ENCODE assay signal across 11 cellular contexts in the genomic region with DNA sequence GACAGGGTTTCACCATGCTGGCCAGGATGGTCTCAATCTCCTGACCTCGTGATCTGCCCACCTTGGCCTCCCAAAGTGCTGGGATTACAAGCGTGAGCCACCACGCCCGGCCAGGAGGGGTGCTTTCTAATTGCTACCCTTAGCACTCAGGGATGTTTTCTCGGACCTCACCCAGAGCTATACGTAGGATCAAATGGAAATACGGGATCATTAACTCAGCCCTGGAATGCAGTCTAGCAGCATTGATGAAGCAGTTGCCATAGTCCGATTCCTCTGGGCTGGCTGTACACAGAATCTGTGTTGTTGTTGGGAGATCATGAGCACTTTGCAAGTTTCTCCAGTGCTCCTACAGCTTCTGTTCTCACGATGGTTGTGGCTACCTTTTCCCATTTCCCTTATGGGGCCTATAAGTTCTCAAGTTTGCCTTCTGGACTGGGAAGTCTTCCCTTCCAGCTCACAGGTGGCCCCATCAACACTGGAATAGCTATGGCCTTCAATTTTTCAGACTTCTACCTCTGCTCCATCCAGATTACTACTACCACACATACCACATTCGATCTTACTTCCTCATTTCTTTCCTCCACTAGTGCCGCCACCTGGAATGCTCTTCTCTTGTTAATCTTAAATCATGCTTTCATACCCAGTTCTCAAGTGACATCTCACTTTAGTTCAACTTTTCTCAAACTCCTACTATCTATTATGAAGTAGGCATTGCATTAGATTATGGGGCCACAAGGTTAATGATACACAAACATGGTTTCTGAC. TPM values are rescaled to one million over a fixed set of nuclear protein-coding genes. Genes with fewer than 3 reads are reported as not detected.
DNase-seq lines count a peak whose midpoint lies in the region; ATAC-seq and TF ChIP-seq lines count a peak whose summit lies in the region.
"Had no signal": no experiment of that assay in that cellular context is flagged by ENCODE, and none has a peak within 500 bp of the region (broad histone marks: within the 10 kb centered on the region; RNA-seq: fewer than 3 reads in every experiment).

No MANE protein-coding gene starts in this region.

- no peak overlapping the region for H3K14ac ChIP-seq in trophoblast cell (ENCODE audit: low read length)

- H3K4me1 ChIP-seq in trophoblast cell (ENCODE audit: control insufficient read depth in 1 of 2, insufficient read depth in 2 of 2, low read length in 2 of 2) (peaks cover 4 to 5% of the 10 kb centered on the region in 2 experiments), PC-3 (ENCODE audit: insufficient read depth, low read length) (no peaks in the 10 kb centered on the region)

- DNase-seq in trophoblast cell (peak; percentile 96 to 98), NCI-H1694 (lab: John Stamatoyannopoulos, UW) (no peak), PC-3 (no peak)
- no peak for DNase-seq in activated CD8-positive, alpha-beta T cell treated with anti-CD3 and anti-CD28 coated beads for 36 hours
- DNase-seq in activated CD4-positive, alpha-beta T cell treated with anti-CD3 and anti-CD28 coated beads, Interleukin-2, amount 10 ng/mL, durations not matched to agents 24 days and 14 days, result no peak

- peak overlapping the region; percentile 83 for H2BK5ac ChIP-seq in trophoblast cell (ENCODE audit: low read depth, low read length, poor library complexity)

- no peak overlapping the region for H3K27ac Mint-ChIP-seq in activated CD8-positive, alpha-beta T cell treated with anti-CD3 and anti-CD28 coated beads for 36 hours
- H3K27ac Mint-ChIP-seq in activated CD4-positive, alpha-beta T cell treated with anti-CD3 and anti-CD28 coated beads, Interleukin-2, amount 10 ng/mL, durations not matched to agents 24 days and 14 days, result no peak overlapping the region

- H3K4me3 ChIP-seq in trophoblast cell (ENCODE audit: low read depth, low read length) (no peak overlapping the region), PC-3 (ENCODE audit: low read length) (no peak overlapping the region)

- no CpG with 5 or more reads among the region's 11 CpGs for WGBS in trophoblast cell (ENCODE audit: extremely low coverage, insufficient coverage, insufficient read length)

- no peaks in the 10 kb centered on the region for H4K20me1 ChIP-seq in PC-3 (ENCODE audit: low read length)

- no peaks in the 10 kb centered on the region for H3F3A ChIP-seq in PC-3 (ENCODE audit: low read length, unreplicated experiment)

- POLR2A ChIA-PET in activated CD8-positive, alpha-beta T cell treated with anti-CD3 and anti-CD28 coated beads for 36 hours (lab: Charles Lee), result no interaction called here
- POLR2A ChIA-PET in PC-3 (lab: Charles Lee; ENCODE audit: unreplicated experiment), result no interaction called here

- no peak overlapping the region for H2AK5ac ChIP-seq in trophoblast cell (ENCODE audit: low read length)

- H3K27ac ChIP-seq in trophoblast cell (ENCODE audit: low read depth, low read length) (peak overlapping the region; percentile 66), PC-3 (ENCODE audit: low read length) (no peak overlapping the region)

- no peak overlapping the region for H3K4ac ChIP-seq in trophoblast cell (ENCODE audit: low read depth, low read length)

- no peak overlapping the region for H2BK12ac ChIP-seq in trophoblast cell (ENCODE audit: low read length)

- H3K27me3 Mint-ChIP-seq in activated CD8-positive, alpha-beta T cell treated with anti-CD3 and anti-CD28 coated beads for 36 hours, result peaks cover 3% of the 10 kb centered on the region
- H3K27me3 Mint-ChIP-seq in activated CD4-positive, alpha-beta T cell treated with anti-CD3 and anti-CD28 coated beads, Interleukin-2, amount 10 ng/mL, durations not matched to agents 24 days and 14 days, result peaks cover 5% of the 10 kb centered on the region
- H3K27me3 Mint-ChIP-seq: central memory CD8-positive, alpha-beta T cell had no signal

- H2AFZ ChIP-seq in trophoblast cell (ENCODE audit: insufficient read depth, low read length, poor library complexity) (peak overlapping the region; percentile 0), PC-3 (ENCODE audit: low read length) (no peak overlapping the region)

- H3K9me3 Mint-ChIP-seq in activated CD8-positive, alpha-beta T cell treated with anti-CD3 and anti-CD28 coated beads for 36 hours, result no peaks in the 10 kb centered on the region
- H3K9me3 Mint-ChIP-seq in activated CD4-positive, alpha-beta T cell treated with anti-CD3 and anti-CD28 coated beads, Interleukin-2, amount 10 ng/mL, durations not matched to agents 24 days and 14 days, result no peaks in the 10 kb centered on the region
- H3K9me3 Mint-ChIP-seq: central memory CD8-positive, alpha-beta T cell; neural crest cell had no signal

- H3K36me3 ChIP-seq in trophoblast cell (ENCODE audit: control insufficient read depth in 1 of 2, insufficient read depth in 2 of 2, low read length in 2 of 2) (no peaks in the 10 kb centered on the region), PC-3 (ENCODE audit: low read depth, low read length) (no peaks in the 10 kb centered on the region)

- no peak for TF ChIP-seq CTCF in activated CD8-positive, alpha-beta T cell treated with anti-CD3 and anti-CD28 coated beads for 36 hours (IDR thresholded peaks at IDR 0.05)
- TF ChIP-seq CTCF in PC-3 (conservative IDR thresholded peaks at IDR 0.05; ENCODE audit: low read depth, low read length), result no peak

- H3K79me1 ChIP-seq in trophoblast cell (ENCODE audit: low read length), result no peaks in the 10 kb centered on the region

- no peaks in the 10 kb centered on the region for H3K9me2 ChIP-seq in PC-3 (replicated peaks; ENCODE audit: low read length)

- H3K18ac ChIP-seq in trophoblast cell (ENCODE audit: low read length), result no peak overlapping the region

- H3K4me3 Mint-ChIP-seq in activated CD8-positive, alpha-beta T cell treated with anti-CD3 and anti-CD28 coated beads for 36 hours, result no peak overlapping the region
- H3K4me3 Mint-ChIP-seq in activated CD4-positive, alpha-beta T cell treated with anti-CD3 and anti-CD28 coated beads, Interleukin-2, amount 10 ng/mL, durations not matched to agents 24 days and 14 days, result no peak overlapping the region
- H3K4me3 Mint-ChIP-seq: central memory CD8-positive, alpha-beta T cell; neural crest cell had no signal

- peak; percentile 90 for ATAC-seq in GM19023 (IDR thresholded peaks at IDR 0.05; ENCODE audit: unreplicated experiment)
- peak; percentile 97 for ATAC-seq in HG02623 (IDR thresholded peaks at IDR 0.05; ENCODE audit: unreplicated experiment)
- peak; percentile 99 for ATAC-seq in HG03565 (IDR thresholded peaks at IDR 0.05; ENCODE audit: unreplicated experiment)
- no peak for ATAC-seq in activated CD8-positive, alpha-beta T cell treated with anti-CD3 and anti-CD28 coated beads for 36 hours
- ATAC-seq in PC-3, result no peak
- ATAC-seq: Panc1 had no signal

- no peak overlapping the region for H3K9ac ChIP-seq in trophoblast cell (ENCODE audit: low read length)
- H3K9ac ChIP-seq in PC-3 (ENCODE audit: low read length), result no peak overlapping the region

- BruUV-seq in PC-3 (replicated peaks; lab: Mats Ljungman, UMichigan), result no TSS peak

- H2BK120ac ChIP-seq in trophoblast cell (ENCODE audit: insufficient read depth, low read length, poor library complexity), result no peak overlapping the region

- H3K9me3 ChIP-seq in trophoblast cell (ENCODE audit: insufficient read depth, low read depth, low read length) (no peaks in the 10 kb centered on the region), PC-3 (ENCODE audit: low read length) (no peaks in the 10 kb centered on the region)

- H3K4me1 Mint-ChIP-seq in activated CD8-positive, alpha-beta T cell treated with anti-CD3 and anti-CD28 coated beads for 36 hours (ENCODE audit: low read depth), result no peaks in the 10 kb centered on the region
- H3K4me1 Mint-ChIP-seq in activated CD4-positive, alpha-beta T cell treated with anti-CD3 and anti-CD28 coated beads, Interleukin-2, amount 10 ng/mL, durations not matched to agents 24 days and 14 days, result no peaks in the 10 kb centered on the region
- H3K4me1 Mint-ChIP-seq: central memory CD8-positive, alpha-beta T cell; neural crest cell had no signal

- H3K79me2 ChIP-seq in trophoblast cell (ENCODE audit: control insufficient read depth, insufficient read depth, low read length, poor library complexity) (no peaks in the 10 kb centered on the region), PC-3 (ENCODE audit: low read length) (no peaks in the 10 kb centered on the region)

- CTCF ChIA-PET in activated CD8-positive, alpha-beta T cell treated with anti-CD3 and anti-CD28 coated beads for 36 hours (lab: Charles Lee), result no interaction called here
- CTCF ChIA-PET in PC-3 (lab: Charles Lee), result no interaction called here

- H4K91ac ChIP-seq in trophoblast cell (ENCODE audit: low read depth, low read length), result no peak overlapping the region

- no peaks in the 10 kb centered on the region for H3K27me3 ChIP-seq in trophoblast cell (ENCODE audit: insufficient read depth, low read length)
- H3K27me3 ChIP-seq in PC-3 (ENCODE audit: low read length), result no peaks in the 10 kb centered on the region

- H3K4me2 ChIP-seq in trophoblast cell (ENCODE audit: low read length), result no peak overlapping the region
- no peak overlapping the region for H3K4me2 ChIP-seq in PC-3 (ENCODE audit: low read length)

- no peak overlapping the region for H4K8ac ChIP-seq in trophoblast cell (ENCODE audit: low read depth, low read length)

- no peak overlapping the region for H4K12ac ChIP-seq in trophoblast cell (ENCODE audit: low read depth, low read length)

- H3K23ac ChIP-seq in trophoblast cell (ENCODE audit: low read length), result no peak overlapping the region

- no peaks in the 10 kb centered on the region for H3K36me3 Mint-ChIP-seq in activated CD8-positive, alpha-beta T cell treated with anti-CD3 and anti-CD28 coated beads for 36 hours (ENCODE audit: low read depth)
- H3K36me3 Mint-ChIP-seq in activated CD4-positive, alpha-beta T cell treated with anti-CD3 and anti-CD28 coated beads, Interleukin-2, amount 10 ng/mL, durations not matched to agents 24 days and 14 days (ENCODE audit: low read depth), result no peaks in the 10 kb centered on the region

- intact Hi-C loops in activated CD8-positive, alpha-beta T cell treated with anti-CD3 and anti-CD28 coated beads for 36 hours (cut with micrococcal nuclease), result no loop called here
- intact Hi-C loops in activated CD4-positive, alpha-beta T cell treated with anti-CD3 and anti-CD28 coated beads, Interleukin-2, amount 10 ng/mL, durations not matched to agents 24 days and 14 days (cut with micrococcal nuclease), result no loop called here
- intact Hi-C loops in PC-3 (cut with micrococcal nuclease), result no loop called here

RNA-seq across cellular contexts. Expression of a gene that starts 16.1 kb away (rescaled TPM):
- 39.4 and 45.2 TPM in 2 replicates for polyA plus RNA-seq in trophoblast cell (2013)
- 10 to 100 TPM; 53.9 to 55.6 TPM for total RNA-seq in activated CD8-positive, alpha-beta T cell treated with anti-CD3 and anti-CD28 coated beads for 36 hours
- 61.0 and 65.1 TPM in 2 replicates for total RNA-seq in activated CD4-positive, alpha-beta T cell treated with anti-CD3 and anti-CD28 coated beads, Interleukin-2, amount 10 ng/mL, durations not matched to agents 24 days and 14 days
- total RNA-seq in PC-3 (2014; rRNA removed), result 41.7 and 42.1 TPM in 2 replicates

RNA-seq across cellular contexts. Expression of a gene that starts 52.6 kb away (rescaled TPM):
- 2.4 and 2.7 TPM in 2 replicates for polyA plus RNA-seq in trophoblast cell (2013)
- total RNA-seq in activated CD8-positive, alpha-beta T cell treated with anti-CD3 and anti-CD28 coated beads for 36 hours, result 1 to 10 TPM; 3.8 to 4.7 TPM
- 4.0 and 4.1 TPM in 2 replicates for total RNA-seq in activated CD4-positive, alpha-beta T cell treated with anti-CD3 and anti-CD28 coated beads, Interleukin-2, amount 10 ng/mL, durations not matched to agents 24 days and 14 days
- total RNA-seq in PC-3 (2014; rRNA removed), result 6.6 and 11.2 TPM in 2 replicates

Comparison
In these comparisons a context has a peak if more than half of its experiments do, and no peak if none do; other contexts are left out.
1. ATAC-seq: peak in GM19023 (single experiment), HG02623 (single experiment) and HG03565 (single experiment); none in activated CD8-positive, alpha-beta T cell treated with anti-CD3 and anti-CD28 coated beads for 36 hours (single experiment) and PC-3 (single experiment).
2. DNase-seq: peak in trophoblast cell (2 of 2); none in NCI-H1694 (single experiment), activated CD8-positive, alpha-beta T cell treated with anti-CD3 and anti-CD28 coated beads for 36 hours (single experiment), activated CD4-positive, alpha-beta T cell treated with anti-CD3 and anti-CD28 coated beads, Interleukin-2, amount 10 ng/mL, durations not matched to agents 24 days and 14 days (single experiment) and PC-3 (single experiment).